Comparison of ENCODE assay signal across 30 cellular contexts in genomic region chr7:55235115-55235514, GRCh38.
"Had no signal": no experiment of that assay in that cellular context is flagged by ENCODE, and none has a peak within 500 bp of the region (broad histone marks: within the 10 kb centered on the region; RNA-seq: fewer than 3 reads in every experiment).

No MANE protein-coding gene starts in this region.

- FAIRE-seq: RCC 7860 had no signal

- H3K27me3 ChIP-seq: ascending aorta, body of pancreas had no signal

- H3K9me3 ChIP-seq: ascending aorta, body of pancreas had no signal

- H3K36me3 Mint-ChIP-seq: activated naive CD4-positive, alpha-beta T cell treated with anti-CD3 and anti-CD28 coated beads, Interleukin-2, amount 50 U/mL, for 72 hours; WTC11 had no signal

- H3K4me1 ChIP-seq: ascending aorta, body of pancreas had no signal

- H3K36me3 ChIP-seq: ascending aorta had no signal

- H3K4me3 Mint-ChIP-seq: activated naive CD8-positive, alpha-beta T cell treated with anti-CD3 and anti-CD28 coated beads, Interleukin-2, amount 50 U/mL, for 24 hours; activated T-cell treated with anti-CD3 and anti-CD28 coated beads, Interleukin-2, amount 50 U/mL, for 4 hours; central memory CD8-positive, alpha-beta T cell; T-helper 17 cell; WTC11 had no signal

- H3K27ac Mint-ChIP-seq: activated naive CD4-positive, alpha-beta T cell treated with anti-CD3 and anti-CD28 coated beads, Interleukin-2, amount 50 U/mL, for 72 hours; activated naive CD8-positive, alpha-beta T cell treated with anti-CD3 and anti-CD28 coated beads, Interleukin-2, amount 50 U/mL, for 24 hours; T-helper 17 cell; WTC11 had no signal

- H3K4me3 ChIP-seq: ascending aorta, body of pancreas had no signal

- H3K4me1 Mint-ChIP-seq: activated naive CD8-positive, alpha-beta T cell treated with anti-CD3 and anti-CD28 coated beads, Interleukin-2, amount 50 U/mL, for 24 hours; T-helper 17 cell had no signal

- ATAC-seq: activated naive CD4-positive, alpha-beta T cell treated with anti-CD3 and anti-CD28 coated beads, Interleukin-2, amount 50 U/mL, for 72 hours; activated naive CD8-positive, alpha-beta T cell treated with anti-CD3 and anti-CD28 coated beads, Interleukin-2, amount 50 U/mL, for 24 hours; activated T-cell treated with anti-CD3 and anti-CD28 coated beads, Interleukin-2, amount 50 U/mL, for 4 hours; body of pancreas; T-helper 17 cell; WTC11 had no signal

- DNase-seq: activated CD4-positive, alpha-beta T cell treated with anti-CD3 and anti-CD28 coated beads for 48 hours; activated CD4-positive, alpha-beta T cell treated with anti-CD3 and anti-CD28 coated beads, Interleukin-2, amount 50 U/mL, for 4 hours; activated CD4-positive, CD25-positive, alpha-beta regulatory T cell treated with anti-CD3 and anti-CD28 coated beads, Interleukin-2, amount 50 U/mL, for 72 hours; activated CD8-positive, alpha-beta memory T cell treated with anti-CD3 and anti-CD28 coated beads for 24 hours; activated effector memory CD4-positive, alpha-beta T cell treated with anti-CD3 and anti-CD28 coated beads, Interleukin-2, amount 50 U/mL, for 16 hours; activated naive CD4-positive, alpha-beta T cell treated with Interleukin-2 at 50 U/mL for 16 hours; activated naive CD8-positive, alpha-beta T cell treated with anti-CD3 and anti-CD28 coated beads, Interleukin-2, amount 50 U/mL, for 24 hours; activated T-cell treated with anti-CD3 and anti-CD28 coated beads, Interleukin-2, amount 50 U/mL, for 4 hours; amniotic stem cell; body of pancreas; KG1; NCI-H1092; NCI-H1417; NCI-H2029; NCI-H2107; NCI-H2171 treated with DMSO at 0.1 percent for 48 hours; NCI-H345; NCI-H510A; NCI-H526 treated with DMSO at 0.1 percent for 48 hours; NCI-H82; NK-92 treated with Interleukin-12 subunit alpha and Interleukin-12 subunit beta, amount 100 ng/mL, for 24 hours; OCI-M1; SIG-M5; T-helper 17 cell; T-helper 9 cell had no signal

- H3K27ac ChIP-seq: ascending aorta, body of pancreas had no signal
